Comparison of ENCODE assay signal across 14 cellular contexts in genomic region chr1:41718444-41719028, GRCh38.
"Had no signal": no experiment of that assay in that cellular context is flagged by ENCODE, and none has a peak within 500 bp of the region (broad histone marks: within the 10 kb centered on the region; RNA-seq: fewer than 3 reads in every experiment).

No MANE protein-coding gene starts in this region.

- ATAC-seq: activated CD8-positive, alpha-beta T cell treated with anti-CD3 and anti-CD28 coated beads, Interleukin-2, amount 10 ng/mL, durations not matched to agents 7 days and 5 days; natural killer cell had no signal

- H3K4me3 ChIP-seq: coronary artery, stomach, thoracic aorta had no signal

- H3K27ac ChIP-seq: coronary artery, epithelial cell of prostate, stomach, thoracic aorta, VCaP had no signal

- DNase-seq: activated CD4-positive, alpha-beta T cell treated with anti-CD3 and anti-CD28 coated beads for 4 hours; activated CD8-positive, alpha-beta memory T cell treated with anti-CD3 and anti-CD28 coated beads, Interleukin-2, amount 50 U/mL, for 48 hours; activated CD8-positive, alpha-beta T cell treated with anti-CD3 and anti-CD28 coated beads, Interleukin-2, amount 10 ng/mL, durations not matched to agents 7 days and 5 days; activated naive CD4-positive, alpha-beta T cell treated with Interleukin-2 at 50 U/mL for 16 hours; caudate nucleus; effector memory CD4-positive, alpha-beta T cell; natural killer cell; stimulated activated CD4-positive, alpha-beta T cell treated with anti-CD3 and anti-CD28 coated beads, Interleukin-4, amount 100 ng/mL, for 1 hour; stimulated activated CD8-positive, alpha-beta memory T cell treated with anti-CD3 and anti-CD28 coated beads, Interleukin-4, amount 100 ng/mL, for 48 hours; stomach had no signal

- H3K36me3 Mint-ChIP-seq: natural killer cell had no signal

- H3K27ac Mint-ChIP-seq: activated CD8-positive, alpha-beta T cell treated with anti-CD3 and anti-CD28 coated beads, Interleukin-2, amount 10 ng/mL, durations not matched to agents 7 days and 5 days; natural killer cell had no signal

- H3K4me3 Mint-ChIP-seq: activated CD8-positive, alpha-beta T cell treated with anti-CD3 and anti-CD28 coated beads, Interleukin-2, amount 10 ng/mL, durations not matched to agents 7 days and 5 days; natural killer cell had no signal

- H3K27me3 ChIP-seq: stomach had no signal

- H3K9me3 Mint-ChIP-seq: natural killer cell had no signal

- H3K36me3 ChIP-seq: stomach, thoracic aorta had no signal

- H3K9me3 ChIP-seq: stomach, thoracic aorta had no signal
